9 cellular contexts compared by ENCODE assay signal in the genomic region with DNA sequence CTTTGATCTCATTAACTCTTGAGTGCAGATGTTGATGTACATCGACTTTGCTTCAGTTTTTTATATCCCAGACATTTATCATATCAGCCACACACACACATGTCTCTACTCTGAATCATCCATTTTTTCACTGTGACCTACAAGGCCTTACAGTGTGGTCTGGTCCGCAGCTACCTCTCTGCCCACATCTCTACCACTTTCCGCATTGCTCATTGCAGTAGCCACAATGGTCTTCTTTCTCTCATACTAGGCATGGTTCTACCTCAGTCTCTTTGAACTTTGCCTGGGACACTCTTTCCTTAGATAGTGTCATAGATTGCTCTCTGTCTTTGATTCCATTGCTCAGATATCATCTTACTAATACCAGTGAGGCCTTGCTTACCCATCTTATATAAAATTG.
A peak's percentile ranks its signal among the peaks of the same experiment; 100 is the strongest.
DNase-seq lines count a peak whose midpoint lies in the region; ATAC-seq, FAIRE-seq and TF ChIP-seq lines count a peak whose summit lies in the region.
"Had no signal": no experiment of that assay in that cellular context is flagged by ENCODE, and none has a peak within 500 bp of the region (broad histone marks: within the 10 kb centered on the region; RNA-seq: fewer than 3 reads in every experiment).

No MANE protein-coding gene starts in this region.

- FAIRE-seq in GM12891 (lab: Jason Lieb, UNC), result no peak

- peaks cover 4% of the 10 kb centered on the region for H3K36me3 Mint-ChIP-seq in activated naive CD8-positive, alpha-beta T cell treated with anti-CD3 and anti-CD28 coated beads for 36 hours

- peaks cover 16% of the 10 kb centered on the region for H3K4me1 Mint-ChIP-seq in activated naive CD8-positive, alpha-beta T cell treated with anti-CD3 and anti-CD28 coated beads for 36 hours

- peak overlapping the region; percentile 18 for H3K27ac Mint-ChIP-seq in activated naive CD8-positive, alpha-beta T cell treated with anti-CD3 and anti-CD28 coated beads for 36 hours

- TF ChIP-seq POLR2A in GM12891 (IDR thresholded peaks at IDR 0.05; ENCODE audit: low read depth, low read length), result no peak

- peak; percentile 48 for ATAC-seq in HG03045 (IDR thresholded peaks at IDR 0.05; ENCODE audit: unreplicated experiment)

- no peak overlapping the region for H3K4me3 Mint-ChIP-seq in activated naive CD8-positive, alpha-beta T cell treated with anti-CD3 and anti-CD28 coated beads for 36 hours

- intact Hi-C loops in cardiac septum (cut with DNase I), result no loop called here

- DNase-seq in activated T-cell treated with anti-CD3 and anti-CD28 coated beads for 24 hours (ENCODE audit: low read depth) (peak; percentile 28), GM12891 (ENCODE audit: insufficient read length, low spot score) (no peak), mucosa of gallbladder (ENCODE audit: low spot score) (no peak), cardiac septum (ENCODE audit: low spot score) (no peak)
- DNase-seq in activated T-cell treated with anti-CD3 and anti-CD28 coated beads, Interleukin-2, amount 50 U/mL, for 1 hour, result no peak
- DNase-seq in activated naive CD8-positive, alpha-beta T cell treated with anti-CD3 and anti-CD28 coated beads for 36 hours, result peak; percentile 67
- DNase-seq in stimulated activated CD8-positive, alpha-beta memory T cell treated with anti-CD3 and anti-CD28 coated beads, Interleukin-2, amount 100 ng/mL, for 48 hours (ENCODE audit: low read depth in 2 of 2), result peak; percentile 9 to 58
- DNase-seq: sigmoid colon had no signal

- H3K27me3 Mint-ChIP-seq in activated naive CD8-positive, alpha-beta T cell treated with anti-CD3 and anti-CD28 coated beads for 36 hours, result no peaks in the 10 kb centered on the region

- no peaks in the 10 kb centered on the region for H3K9me3 Mint-ChIP-seq in activated naive CD8-positive, alpha-beta T cell treated with anti-CD3 and anti-CD28 coated beads for 36 hours

TF ChIP-seq in GM12891, 5 proteins besides CTCF, POLR2A, EP300 and RAD21:
- TF ChIP-seq PAX5 (IDR thresholded peaks at IDR 0.05; ENCODE audit: insufficient read depth, low read length, severe bottlenecking) (no peak), POLR2AphosphoS5 (IDR thresholded peaks at IDR 0.05; ENCODE audit: low read depth, low read length) (no peak), TAF1 (IDR thresholded peaks at IDR 0.05; ENCODE audit: low read depth, low read length) (no peak)
TF ChIP-seq in GM12891: peak in this region for 0.

Comparison
In these comparisons a context has a peak if more than half of its experiments do, and no peak if none do; other contexts are left out.
1. DNase-seq: peak in activated T-cell treated with anti-CD3 and anti-CD28 coated beads for 24 hours (single experiment), activated naive CD8-positive, alpha-beta T cell treated with anti-CD3 and anti-CD28 coated beads for 36 hours (single experiment) and stimulated activated CD8-positive, alpha-beta memory T cell treated with anti-CD3 and anti-CD28 coated beads, Interleukin-2, amount 100 ng/mL, for 48 hours (2 of 2); none in activated T-cell treated with anti-CD3 and anti-CD28 coated beads, Interleukin-2, amount 50 U/mL, for 1 hour (single experiment), GM12891 (single experiment), mucosa of gallbladder (single experiment) and cardiac septum (single experiment).